17 cellular contexts compared by ENCODE assay signal in the genomic region with DNA sequence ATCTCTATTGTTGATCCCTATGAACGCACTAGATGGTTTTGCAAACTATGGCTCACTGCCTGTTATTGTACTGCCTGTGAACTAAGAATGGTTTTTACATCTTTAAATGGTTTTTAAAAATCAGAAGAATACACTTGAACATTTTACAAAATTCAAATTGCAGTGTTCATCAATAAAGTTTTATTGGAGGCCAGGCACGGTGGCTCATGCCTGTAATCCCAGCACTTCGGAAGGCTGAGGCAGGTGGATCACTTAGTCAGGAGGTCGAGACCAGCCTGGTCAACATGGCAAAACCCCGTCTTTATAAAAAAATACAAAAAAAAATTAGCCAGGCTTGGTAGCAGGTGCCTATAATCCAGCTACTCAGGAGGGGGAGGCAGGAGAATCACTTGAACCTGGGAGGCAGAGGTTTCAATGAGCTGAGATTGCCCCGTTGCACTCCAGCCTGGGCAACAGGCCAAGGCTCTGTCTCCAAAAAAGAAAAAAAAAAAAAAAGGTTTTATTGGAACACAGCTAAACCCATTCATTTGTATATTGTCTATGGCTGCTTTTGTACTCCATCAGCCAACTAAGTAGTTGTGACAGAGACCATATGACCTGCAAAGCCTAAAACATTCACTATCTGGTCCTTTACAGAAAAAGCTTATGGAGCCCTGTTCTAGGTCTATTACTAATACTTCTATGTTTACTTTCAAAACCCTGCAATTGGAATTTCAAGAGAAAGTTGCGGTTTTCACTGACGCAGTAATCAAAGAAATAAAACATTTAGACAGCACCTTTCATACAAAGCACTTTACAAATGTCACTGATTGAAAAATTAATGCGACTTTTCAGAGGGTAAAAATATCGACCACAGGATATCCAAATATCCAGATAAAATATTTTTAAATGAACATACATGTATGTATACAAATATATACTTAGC. TPM values are rescaled to one million over a fixed set of nuclear protein-coding genes. Genes with fewer than 3 reads are reported as not detected.
DNase-seq lines count a peak whose midpoint lies in the region; ATAC-seq and TF ChIP-seq lines count a peak whose summit lies in the region.
"Had no signal": no experiment of that assay in that cellular context is flagged by ENCODE, and none has a peak within 500 bp of the region (broad histone marks: within the 10 kb centered on the region; RNA-seq: fewer than 3 reads in every experiment).

No MANE protein-coding gene starts in this region.

- H3K36me3 ChIP-seq in left ventricle myocardium inferior: no peaks in the 10 kb centered on the region
- H3K36me3 ChIP-seq: breast epithelium had no signal

- H3K27me3 Mint-ChIP-seq in immature natural killer cell (ENCODE audit: low read depth in 3 of 3) (peaks cover 0 to 2% (median 0%) of the 10 kb centered on the region in 3 donors), osteocyte (ENCODE audit: unreplicated experiment) (peaks cover 81% of the 10 kb centered on the region)
- H3K27me3 Mint-ChIP-seq: activated CD4-positive, alpha-beta T cell treated with anti-CD3 and anti-CD28 coated beads, Interleukin-2, amount 10 ng/mL, durations not matched to agents 24 days and 14 days had no signal

- H3K36me3 Mint-ChIP-seq in immature natural killer cell: peaks cover 3 to 14% (median 9%) of the 10 kb centered on the region in 3 donors
- no peaks in the 10 kb centered on the region for H3K36me3 Mint-ChIP-seq in osteocyte (ENCODE audit: unreplicated experiment)

- no peaks in the 10 kb centered on the region for H3K4me1 ChIP-seq in left ventricle myocardium inferior
- H3K4me1 ChIP-seq: breast epithelium, foreskin keratinocyte, parathyroid adenoma had no signal

- peaks cover 91% of the 10 kb centered on the region for H3K27me3 ChIP-seq in left ventricle myocardium inferior (ENCODE audit: low read depth)
- H3K27me3 ChIP-seq: breast epithelium had no signal

- intact Hi-C loops in left ventricle myocardium inferior (cut with micrococcal nuclease): no loop called here
- intact Hi-C loops in left cardiac atrium (cut with DNase I): no loop called here

- no peaks in the 10 kb centered on the region for H3K9me3 ChIP-seq in left ventricle myocardium inferior (replicated peaks)
- H3K9me3 ChIP-seq: breast epithelium had no signal

- H3K4me1 Mint-ChIP-seq in immature natural killer cell (peaks cover 77 to 89% of the 10 kb centered on the region in 2 donors), osteocyte (ENCODE audit: unreplicated experiment) (no peaks in the 10 kb centered on the region)

- no peak overlapping the region for H3K27ac ChIP-seq in left ventricle myocardium inferior (replicated peaks)
- H3K27ac ChIP-seq: 22Rv1, breast epithelium, foreskin keratinocyte, parathyroid adenoma had no signal

- H3K4me3 ChIP-seq in left ventricle myocardium inferior: no peak overlapping the region
- H3K4me3 ChIP-seq: breast epithelium had no signal

- H3K27ac Mint-ChIP-seq in immature natural killer cell (peak overlapping the region; percentile 8 to 81 (median 56)), osteocyte (ENCODE audit: unreplicated experiment) (no peak overlapping the region)
- H3K27ac Mint-ChIP-seq: activated CD4-positive, alpha-beta T cell treated with anti-CD3 and anti-CD28 coated beads, Interleukin-2, amount 10 ng/mL, durations not matched to agents 24 days and 14 days; T-helper 2 cell treated with Interferon-gamma antibody and Interleukin-4, amounts not matched to agents 5 μg/mL and 100 μg/mL, for 36 hours had no signal

- no peak for TF ChIP-seq CTCF in left ventricle myocardium inferior (IDR thresholded peaks at IDR 0.05; ENCODE audit: borderline replicate concordance)
- TF ChIP-seq CTCF in osteocyte (IDR thresholded peaks at IDR 0.05): no peak

- POLR2A ChIA-PET in HEK293T (lab: Yijun Ruan, JAX): no interaction called here

- no peak overlapping the region for H3K4me3 Mint-ChIP-seq in immature natural killer cell
- no peak overlapping the region for H3K4me3 Mint-ChIP-seq in osteocyte (ENCODE audit: unreplicated experiment)
- H3K4me3 Mint-ChIP-seq: activated CD4-positive, alpha-beta T cell treated with anti-CD3 and anti-CD28 coated beads, Interleukin-2, amount 10 ng/mL, durations not matched to agents 24 days and 14 days; T-helper 2 cell treated with Interferon-gamma antibody and Interleukin-4, amounts not matched to agents 5 μg/mL and 100 μg/mL, for 36 hours had no signal

- CTCF ChIA-PET in HEK293T (lab: Yijun Ruan, JAX): no interaction called here

- no peaks in the 10 kb centered on the region for H3K9me3 Mint-ChIP-seq in immature natural killer cell
- no peaks in the 10 kb centered on the region for H3K9me3 Mint-ChIP-seq in osteocyte (ENCODE audit: unreplicated experiment)

- ATAC-seq in left cardiac atrium: no peak
- ATAC-seq: foreskin keratinocyte had no signal

- DNase-seq in DMS 273 (lab: John Stamatoyannopoulos, UW; ENCODE audit: unreplicated experiment): peak; percentile 9
- no peak for DNase-seq in DMS 273 treated with DMSO at 0.1 percent for 48 hours (lab: John Stamatoyannopoulos, UW)
- no peak for DNase-seq in HEK293T (ENCODE audit: extremely low spot score)
- DNase-seq in NCI-H774 (lab: John Stamatoyannopoulos, UW): peak; percentile 44
- no peak for DNase-seq in immature natural killer cell
- no peak for DNase-seq in left ventricle myocardium inferior
- DNase-seq in osteocyte (ENCODE audit: extremely low spot score, unreplicated experiment): no peak
- DNase-seq in left cardiac atrium: no peak
- DNase-seq: effector CD8-positive, alpha-beta T cell; foreskin keratinocyte; midbrain; NCI-H526 had no signal

TF ChIP-seq in HEK293T, 16 proteins besides CTCF, POLR2A, EP300 and RAD21:
- TF ChIP-seq, protein P1, sequence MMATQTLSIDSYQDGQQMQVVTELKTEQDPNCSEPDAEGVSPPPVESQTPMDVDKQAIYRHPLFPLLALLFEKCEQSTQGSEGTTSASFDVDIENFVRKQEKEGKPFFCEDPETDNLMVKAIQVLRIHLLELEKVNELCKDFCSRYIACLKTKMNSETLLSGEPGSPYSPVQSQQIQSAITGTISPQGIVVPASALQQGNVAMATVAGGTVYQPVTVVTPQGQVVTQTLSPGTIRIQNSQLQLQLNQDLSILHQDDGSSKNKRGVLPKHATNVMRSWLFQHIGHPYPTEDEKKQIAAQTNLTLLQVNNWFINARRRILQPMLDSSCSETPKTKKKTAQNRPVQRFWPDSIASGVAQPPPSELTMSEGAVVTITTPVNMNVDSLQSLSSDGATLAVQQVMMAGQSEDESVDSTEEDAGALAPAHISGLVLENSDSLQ (IDR thresholded peaks at IDR 0.05): no peak
- TF ChIP-seq ZNF384 (IDR thresholded peaks at IDR 0.05): peak; percentile 61; the same call in 1 of the 2 replicates

RNA-seq across cellular contexts. Expression of a gene that starts 18.8 kb away (rescaled TPM):
- polyA plus RNA-seq in immature natural killer cell: 10 to 100 TPM in 2 of 3 donors, 1 to 10 TPM in 1; 3.1 to 77.5 (median 15.7) TPM
- total RNA-seq in left ventricle myocardium inferior (0.16 TPM), osteocyte (not detected in 2 replicates), left cardiac atrium (1 to 10 TPM; 1.0 to 1.7 TPM)
- polyA plus RNA-seq: foreskin keratinocyte had no signal

RNA-seq across cellular contexts. Expression of a gene that starts 22.7 kb away (rescaled TPM):
- not detected for polyA plus RNA-seq in immature natural killer cell
- not detected for total RNA-seq in left ventricle myocardium inferior
- total RNA-seq in osteocyte: not detected in 2 replicates
- total RNA-seq in left cardiac atrium: not detected
- total RNA-seq: activated CD4-positive, alpha-beta T cell treated with anti-CD3 and anti-CD28 coated beads, Interleukin-2, amount 10 ng/mL, durations not matched to agents 24 days and 14 days; breast epithelium; foreskin keratinocyte had no signal
- polyA plus RNA-seq: foreskin keratinocyte had no signal

Comparison
In these comparisons a context has a peak if more than half of its experiments do, and no peak if none do; other contexts are left out.
1. DNase-seq: peak in DMS 273 (single experiment) and NCI-H774 (single experiment); none in DMS 273 treated with DMSO at 0.1 percent for 48 hours (single experiment), HEK293T (single experiment), immature natural killer cell (0 of 3), left ventricle myocardium inferior (single experiment), osteocyte (single experiment) and left cardiac atrium (single experiment).